ENCODE assay signal across 13 cellular contexts in the genomic region with DNA sequence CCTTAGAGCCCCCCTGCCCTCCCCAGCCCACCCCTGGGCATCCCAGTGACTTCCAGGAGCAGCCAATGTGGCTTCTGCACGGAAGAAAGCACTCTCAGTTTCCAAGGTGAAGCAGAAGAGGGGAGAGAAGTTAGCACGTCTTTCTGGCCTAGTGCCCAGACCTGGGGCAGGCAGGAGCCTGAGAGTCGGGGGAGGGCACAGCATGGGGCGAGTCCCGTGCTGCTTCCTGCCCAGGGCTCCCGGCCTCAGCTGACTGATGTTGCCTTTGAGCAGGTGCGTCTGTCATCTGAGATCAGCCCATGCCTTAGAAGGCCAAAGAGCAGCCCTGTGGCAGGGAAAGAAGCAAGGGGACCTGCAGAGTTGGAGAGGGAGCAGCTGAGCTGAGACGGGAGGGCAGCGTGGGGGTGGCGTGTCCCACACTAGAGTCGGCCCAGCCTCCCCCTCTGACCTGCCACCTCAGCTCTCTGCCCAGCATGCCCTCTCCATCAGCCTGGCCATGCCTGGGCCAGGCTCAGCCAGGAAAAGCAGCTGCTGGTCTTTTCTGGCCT. TPM values are rescaled to one million over a fixed set of nuclear protein-coding genes. Genes with fewer than 3 reads are reported as not detected.
DNase-seq lines count a peak whose midpoint lies in the region; ATAC-seq lines count a peak whose summit lies in the region.
"Had no signal": no experiment of that assay in that cellular context is flagged by ENCODE, and none has a peak within 500 bp of the region (broad histone marks: within the 10 kb centered on the region; RNA-seq: fewer than 3 reads in every experiment).

No MANE protein-coding gene starts in this region.

- H3K4me1 ChIP-seq in CD4-positive, alpha-beta memory T cell (ENCODE audit: insufficient read depth, low read length), result no peaks in the 10 kb centered on the region
- H3K4me1 ChIP-seq: tibial nerve had no signal

- H3K27me3 Mint-ChIP-seq in CD4-positive, alpha-beta memory T cell, result peaks cover 0 to 2% of the 10 kb centered on the region in 2 donors
- H3K27me3 Mint-ChIP-seq: natural killer cell treated with Interleukin-12 subunit alpha and Interleukin-12 subunit beta and Interleukin-15 and Interleukin-18, amount 100 ng/mL, for 72 hours had no signal

- H3K27ac ChIP-seq in cingulate gyrus (ENCODE audit: low read depth, low read length) (peak overlapping the region; percentile 19), temporal lobe (ENCODE audit: low read depth, low read length) (peak overlapping the region; percentile 51)
- H3K27ac ChIP-seq in CD4-positive, alpha-beta memory T cell (ENCODE audit: low read depth, low read length), result no peak overlapping the region
- H3K27ac ChIP-seq: KMS-11, sigmoid colon, tibial nerve had no signal

- no peaks in the 10 kb centered on the region for H3K36me3 Mint-ChIP-seq in CD4-positive, alpha-beta memory T cell
- H3K36me3 Mint-ChIP-seq: natural killer cell treated with Interleukin-12 subunit alpha and Interleukin-12 subunit beta and Interleukin-15 and Interleukin-18, amount 100 ng/mL, for 72 hours had no signal

- ATAC-seq in HG03571 (IDR thresholded peaks at IDR 0.05; ENCODE audit: unreplicated experiment), result no peak
- ATAC-seq: natural killer cell treated with Interleukin-12 subunit alpha and Interleukin-12 subunit beta and Interleukin-15 and Interleukin-18, amount 100 ng/mL, for 72 hours had no signal

- H3K9me3 Mint-ChIP-seq in CD4-positive, alpha-beta memory T cell, result no peaks in the 10 kb centered on the region
- H3K9me3 Mint-ChIP-seq: natural killer cell treated with Interleukin-12 subunit alpha and Interleukin-12 subunit beta and Interleukin-15 and Interleukin-18, amount 100 ng/mL, for 72 hours had no signal

- POLR2A ChIA-PET in CD4-positive, alpha-beta memory T cell (lab: Charles Lee; ENCODE audit: partially characterized antibody), result no interaction called here

- H3K4me1 Mint-ChIP-seq in CD4-positive, alpha-beta memory T cell, result no peaks in the 10 kb centered on the region

- H3K4me3 Mint-ChIP-seq in CD4-positive, alpha-beta memory T cell, result no peak overlapping the region
- H3K4me3 Mint-ChIP-seq: natural killer cell treated with Interleukin-12 subunit alpha and Interleukin-12 subunit beta and Interleukin-15 and Interleukin-18, amount 100 ng/mL, for 72 hours had no signal

- no peak overlapping the region for H3K27ac Mint-ChIP-seq in CD4-positive, alpha-beta memory T cell
- H3K27ac Mint-ChIP-seq: natural killer cell treated with Interleukin-12 subunit alpha and Interleukin-12 subunit beta and Interleukin-15 and Interleukin-18, amount 100 ng/mL, for 72 hours had no signal

- H3K9me3 ChIP-seq in CD4-positive, alpha-beta memory T cell (ENCODE audit: control insufficient read depth in 1 of 2, low read length in 2 of 2), result no peaks in the 10 kb centered on the region
- H3K9me3 ChIP-seq: sigmoid colon, tibial nerve had no signal

- intact Hi-C loops in CD4-positive, alpha-beta memory T cell (cut with micrococcal nuclease), result no loop called here

- CTCF ChIA-PET in CD4-positive, alpha-beta memory T cell (lab: Charles Lee; ENCODE audit: partially characterized antibody), result no interaction called here

- H3K4me3 ChIP-seq in CD4-positive, alpha-beta memory T cell (ENCODE audit: low read length in 2 of 2), result no peak overlapping the region
- H3K4me3 ChIP-seq: sigmoid colon, tibial nerve had no signal

- no peaks in the 10 kb centered on the region for H3K36me3 ChIP-seq in CD4-positive, alpha-beta memory T cell (ENCODE audit: insufficient read depth, low read length)
- H3K36me3 ChIP-seq: sigmoid colon, tibial nerve had no signal

- no peaks in the 10 kb centered on the region for H3K27me3 ChIP-seq in CD4-positive, alpha-beta memory T cell (ENCODE audit: insufficient read depth, low read length)

- DNase-seq in NCI-H2081 (lab: John Stamatoyannopoulos, UW) (peak; percentile 25 to 61), NCI-H2081 treated with DMSO at 0.1 percent for 48 hours (lab: John Stamatoyannopoulos, UW) (no peak), NCI-H2107 treated with DMSO at 0.1 percent for 48 hours (lab: John Stamatoyannopoulos, UW; ENCODE audit: unreplicated experiment) (peak; percentile 87), NCI-H510A treated with DMSO at 0.1 percent for 48 hours (lab: John Stamatoyannopoulos, UW) (no peak)
- DNase-seq in CD4-positive, alpha-beta memory T cell, result no peak
- DNase-seq: activated CD4-positive, alpha-beta T cell treated with anti-CD3 and anti-CD28 coated beads for 48 hours; sigmoid colon had no signal

RNA-seq across cellular contexts. Expression of a gene that starts 3.3 kb away (rescaled TPM):
- 3.0 TPM for total RNA-seq in temporal lobe
- total RNA-seq in CD4-positive, alpha-beta memory T cell, result not detected
- not detected for polyA plus RNA-seq in CD4-positive, alpha-beta memory T cell
- total RNA-seq: natural killer cell treated with Interleukin-12 subunit alpha and Interleukin-12 subunit beta and Interleukin-15 and Interleukin-18, amount 100 ng/mL, for 72 hours had no signal

RNA-seq across cellular contexts. Expression of a gene that starts 26.2 kb away (rescaled TPM):
- 0.98 TPM for total RNA-seq in temporal lobe
- total RNA-seq in CD4-positive, alpha-beta memory T cell, result 1 to 10 TPM in 1 of 2 experiments, under 1 TPM in 1; 0.87 to 1.1 TPM
- not detected for polyA plus RNA-seq in CD4-positive, alpha-beta memory T cell

Comparison
In these comparisons a context has a peak if more than half of its experiments do, and no peak if none do; other contexts are left out.
1. DNase-seq: peak in NCI-H2081 (2 of 2) and NCI-H2107 treated with DMSO at 0.1 percent for 48 hours (single experiment); none in NCI-H2081 treated with DMSO at 0.1 percent for 48 hours (single experiment), NCI-H510A treated with DMSO at 0.1 percent for 48 hours (single experiment) and CD4-positive, alpha-beta memory T cell (0 of 5).